In the genomic region with DNA sequence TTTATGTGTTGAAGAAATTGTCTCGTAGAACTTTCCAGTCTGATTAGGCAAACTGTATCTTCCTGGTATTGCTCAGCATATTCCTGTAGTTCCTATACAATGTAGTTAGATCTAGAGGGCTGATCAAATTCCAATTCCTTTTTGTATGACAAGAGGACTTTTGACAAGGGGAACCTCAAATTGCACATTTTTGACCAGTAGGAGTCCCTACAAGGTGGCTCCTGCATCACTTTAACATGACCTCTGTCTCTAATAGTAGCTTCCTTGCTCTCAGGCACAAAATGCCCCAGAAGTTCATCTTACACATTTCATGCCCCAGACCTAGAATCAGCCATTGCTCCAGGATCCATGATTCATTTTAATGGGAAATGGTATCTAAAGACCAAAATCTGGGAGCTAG, we compare ENCODE assay signal across 22 cellular contexts. TPM values are rescaled to one million over a fixed set of nuclear protein-coding genes. Genes with fewer than 3 reads are reported as not detected.
DNase-seq lines count a peak whose midpoint lies in the region; ATAC-seq and TF ChIP-seq lines count a peak whose summit lies in the region.
"Had no signal": no experiment of that assay in that cellular context is flagged by ENCODE, and none has a peak within 500 bp of the region (broad histone marks: within the 10 kb centered on the region; RNA-seq: fewer than 3 reads in every experiment).

No MANE protein-coding gene starts in this region.

- peaks cover 28% of the 10 kb centered on the region; the same call in 1 of the 2 replicates for H3K79me2 ChIP-seq in OCI-LY7 (ENCODE audit: insufficient read depth, low read depth, low read length)

- intact Hi-C loops in OCI-LY7 (cut with micrococcal nuclease; ENCODE audit: unreplicated experiment): no loop called here

- POLR2A ChIA-PET in OCI-LY7 (lab: Charles Lee): interaction anchor here (0.6 to 1.1 kb wide), 3 partner anchors 12 to 44 kb away, joined by 3 read pairs; partner anchors contain the start of gene HERPUD2

- TF ChIP-seq CTCF in GM12864 (IDR thresholded peaks at IDR 0.05; ENCODE audit: low read depth, low read length, missing control alignments) (peak; percentile 11), OCI-LY7 (conservative IDR thresholded peaks at IDR 0.05; ENCODE audit: low read length) (peak; percentile 66), foreskin keratinocyte (conservative IDR thresholded peaks at IDR 0.05) (peak; percentile 9)

- H3K27ac ChIP-seq in OCI-LY7 (ENCODE audit: low read depth, low read length, poor library complexity, severe bottlenecking) (no peak overlapping the region), foreskin keratinocyte (no peak overlapping the region)
- H3K27ac ChIP-seq: PC-9, sigmoid colon, SJCRH30, upper lobe of left lung had no signal

- ATAC-seq in GM19351 (IDR thresholded peaks at IDR 0.05; ENCODE audit: unreplicated experiment) (peak; percentile 69), foreskin keratinocyte (no peak), esophagus mucosa (no peak)

- H3K36me3 ChIP-seq in OCI-LY7 (ENCODE audit: insufficient read depth, low read length): no peaks in the 10 kb centered on the region
- H3K36me3 ChIP-seq: sigmoid colon, SJCRH30, upper lobe of left lung had no signal

- no peaks in the 10 kb centered on the region for H3K9me2 ChIP-seq in OCI-LY7 (ENCODE audit: insufficient read depth, low read length)

- H3K4me3 ChIP-seq in GM12864 (ENCODE audit: low read depth, low read length) (no peak overlapping the region), OCI-LY7 (ENCODE audit: low read depth, low read length, poor library complexity, severe bottlenecking) (no peak overlapping the region)
- H3K4me3 ChIP-seq: PC-9, sigmoid colon, SJCRH30, upper lobe of left lung had no signal

- H3K27me3 ChIP-seq in foreskin keratinocyte: no peaks in the 10 kb centered on the region
- H3K27me3 ChIP-seq: sigmoid colon, SJCRH30, upper lobe of left lung had no signal

- no peak overlapping the region for H3K4me2 ChIP-seq in OCI-LY7 (ENCODE audit: low read length)
- H3K4me2 ChIP-seq: PC-9 had no signal

- BruUV-seq in OCI-LY7 (replicated peaks; lab: Mats Ljungman, UMichigan): no TSS peak

- H3K4me1 ChIP-seq in OCI-LY7 (ENCODE audit: insufficient read depth, low read length, poor library complexity, severe bottlenecking) (peaks cover 5% of the 10 kb centered on the region), foreskin keratinocyte (no peaks in the 10 kb centered on the region)
- H3K4me1 ChIP-seq: SJCRH30 had no signal

- CTCF ChIA-PET in OCI-LY7 (lab: Charles Lee; ENCODE audit: unreplicated experiment): no interaction called here

- no peaks in the 10 kb centered on the region for H3K9me3 ChIP-seq in OCI-LY7 (ENCODE audit: low read length)
- H3K9me3 ChIP-seq: sigmoid colon, SJCRH30, upper lobe of left lung had no signal

- DNase-seq in GM12864 (ENCODE audit: low read depth) (no peak), OCI-LY7 (ENCODE audit: low spot score) (peak; percentile 22), foreskin keratinocyte (no peak), EL (no peak)
- no peak for DNase-seq in stimulated activated CD4-positive, alpha-beta T cell treated with anti-CD3 and anti-CD28 coated beads, Interleukin-4, amount 100 ng/mL, for 1 hour
- DNase-seq in stimulated activated CD4-positive, alpha-beta T cell treated with anti-CD3 and anti-CD28 coated beads, Interleukin-15, amount 100 ng/mL, for 24 hours: no peak
- DNase-seq: activated CD4-positive, CD25-positive, alpha-beta regulatory T cell treated with anti-CD3 and anti-CD28 coated beads, Interleukin-2, amount 50 U/mL, for 72 hours; COR-L47; DND-41; foreskin melanocyte; IMR-90; mammary epithelial cell; naive B cell; NCI-H1092; NCI-H2081; NCI-H524 treated with DMSO at 0.1 percent for 48 hours; PC-9; sigmoid colon; SJCRH30; upper lobe of left lung had no signal

- H4K20me1 ChIP-seq in OCI-LY7 (ENCODE audit: insufficient read depth, low read length): no peaks in the 10 kb centered on the region

- no peak overlapping the region for H2AFZ ChIP-seq in OCI-LY7 (ENCODE audit: low read length)
- H2AFZ ChIP-seq: PC-9 had no signal

RNA-seq across cellular contexts. Expression of gene HERPUD2, which starts 18.7 kb away (rescaled TPM):
- 11.9 and 18.8 TPM in 2 replicates for total RNA-seq in OCI-LY7 (2014; rRNA removed; shearing (Covaris generic))
- total RNA-seq in OCI-LY7 (2022): 20.6 and 26.4 TPM in 2 replicates
- total RNA-seq in foreskin keratinocyte: 22.5 and 24.3 TPM in 2 replicates
- 8.9 and 11.3 TPM in 2 replicates for polyA plus RNA-seq in foreskin keratinocyte
- 15.7 TPM for total RNA-seq in esophagus mucosa

Comparison
In these comparisons a context has a peak if more than half of its experiments do, and no peak if none do; other contexts are left out.
1. CTCF ChIP-seq: peak in every context shown above with its lines; median percentile 66 in OCI-LY7; 11 in GM12864; 9 in foreskin keratinocyte.